1 cellular context compared by ENCODE assay signal in the genomic region with DNA sequence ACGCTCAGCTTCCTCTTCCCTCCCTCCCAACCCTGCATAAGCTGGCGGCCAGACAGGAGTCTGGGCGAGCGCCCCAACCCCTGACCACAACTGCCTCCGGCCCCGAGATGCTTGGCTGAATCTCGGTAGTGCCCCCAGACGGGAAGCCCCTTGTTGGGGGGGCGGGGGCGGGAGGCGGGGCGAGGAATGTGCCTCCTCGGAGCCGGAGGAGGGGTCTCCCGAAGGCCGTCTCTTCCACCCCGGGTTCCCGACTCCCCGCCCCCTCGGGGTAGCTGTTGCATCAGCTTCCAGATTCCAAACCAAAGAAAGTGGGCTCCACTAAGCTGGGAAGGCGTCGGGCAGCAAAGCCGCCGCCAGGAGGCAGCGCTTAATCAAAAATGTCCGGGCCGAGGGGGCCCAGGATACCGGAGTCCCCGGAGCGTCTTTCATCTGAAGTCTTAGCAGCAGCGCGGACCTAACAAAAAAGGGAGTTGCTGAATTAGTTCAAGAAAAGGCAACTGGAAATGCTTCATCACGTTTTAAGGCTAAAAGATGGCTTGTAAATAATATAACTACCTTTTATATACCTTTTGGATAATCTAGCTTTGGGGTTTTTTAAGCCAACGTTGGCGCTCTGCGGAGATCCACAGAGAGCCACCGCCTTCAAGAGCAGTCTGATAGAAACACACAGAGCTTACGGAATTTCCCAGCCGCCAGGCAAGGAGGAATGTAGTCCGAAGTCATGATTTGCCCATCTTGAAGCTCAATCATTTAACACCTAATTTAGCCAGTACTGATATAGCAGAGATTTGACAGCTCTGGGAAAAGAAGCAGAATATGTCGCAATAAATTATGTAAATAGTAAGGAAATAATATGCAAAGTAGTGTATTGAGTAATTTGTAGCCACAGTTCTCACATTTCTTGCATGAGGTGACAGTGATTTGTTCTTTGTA.
TF ChIP-seq lines count a peak whose summit lies in the region.

No MANE protein-coding gene starts in this region.

TF ChIP-seq in HepG2, 621 proteins besides CTCF, POLR2A, EP300 and RAD21 (continued from another document and continues in another):
- TF ChIP-seq, protein P1, sequence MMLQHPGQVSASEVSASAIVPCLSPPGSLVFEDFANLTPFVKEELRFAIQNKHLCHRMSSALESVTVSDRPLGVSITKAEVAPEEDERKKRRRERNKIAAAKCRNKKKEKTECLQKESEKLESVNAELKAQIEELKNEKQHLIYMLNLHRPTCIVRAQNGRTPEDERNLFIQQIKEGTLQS (CRISPR knock-in tag; IDR thresholded peaks at IDR 0.05), result peak; percentile 89
- TF ChIP-seq, protein P2, sequence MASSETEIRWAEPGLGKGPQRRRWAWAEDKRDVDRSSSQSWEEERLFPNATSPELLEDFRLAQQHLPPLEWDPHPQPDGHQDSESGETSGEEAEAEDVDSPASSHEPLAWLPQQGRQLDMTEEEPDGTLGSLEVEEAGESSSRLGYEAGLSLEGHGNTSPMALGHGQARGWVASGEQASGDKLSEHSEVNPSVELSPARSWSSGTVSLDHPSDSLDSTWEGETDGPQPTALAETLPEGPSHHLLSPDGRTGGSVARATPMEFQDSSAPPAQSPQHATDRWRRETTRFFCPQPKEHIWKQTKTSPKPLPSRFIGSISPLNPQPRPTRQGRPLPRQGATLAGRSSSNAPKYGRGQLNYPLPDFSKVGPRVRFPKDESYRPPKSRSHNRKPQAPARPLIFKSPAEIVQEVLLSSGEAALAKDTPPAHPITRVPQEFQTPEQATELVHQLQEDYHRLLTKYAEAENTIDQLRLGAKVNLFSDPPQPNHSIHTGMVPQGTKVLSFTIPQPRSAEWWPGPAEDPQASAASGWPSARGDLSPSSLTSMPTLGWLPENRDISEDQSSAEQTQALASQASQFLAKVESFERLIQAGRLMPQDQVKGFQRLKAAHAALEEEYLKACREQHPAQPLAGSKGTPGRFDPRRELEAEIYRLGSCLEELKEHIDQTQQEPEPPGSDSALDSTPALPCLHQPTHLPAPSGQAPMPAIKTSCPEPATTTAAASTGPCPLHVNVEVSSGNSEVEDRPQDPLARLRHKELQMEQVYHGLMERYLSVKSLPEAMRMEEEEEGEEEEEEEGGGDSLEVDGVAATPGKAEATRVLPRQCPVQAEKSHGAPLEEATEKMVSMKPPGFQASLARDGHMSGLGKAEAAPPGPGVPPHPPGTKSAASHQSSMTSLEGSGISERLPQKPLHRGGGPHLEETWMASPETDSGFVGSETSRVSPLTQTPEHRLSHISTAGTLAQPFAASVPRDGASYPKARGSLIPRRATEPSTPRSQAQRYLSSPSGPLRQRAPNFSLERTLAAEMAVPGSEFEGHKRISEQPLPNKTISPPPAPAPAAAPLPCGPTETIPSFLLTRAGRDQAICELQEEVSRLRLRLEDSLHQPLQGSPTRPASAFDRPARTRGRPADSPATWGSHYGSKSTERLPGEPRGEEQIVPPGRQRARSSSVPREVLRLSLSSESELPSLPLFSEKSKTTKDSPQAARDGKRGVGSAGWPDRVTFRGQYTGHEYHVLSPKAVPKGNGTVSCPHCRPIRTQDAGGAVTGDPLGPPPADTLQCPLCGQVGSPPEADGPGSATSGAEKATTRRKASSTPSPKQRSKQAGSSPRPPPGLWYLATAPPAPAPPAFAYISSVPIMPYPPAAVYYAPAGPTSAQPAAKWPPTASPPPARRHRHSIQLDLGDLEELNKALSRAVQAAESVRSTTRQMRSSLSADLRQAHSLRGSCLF (CRISPR knock-in tag; IDR thresholded peaks at IDR 0.05; ENCODE audit: borderline replicate concordance), result no peak
- TF ChIP-seq RBAK (CRISPR knock-in tag; IDR thresholded peaks at IDR 0.05), result no peak
- TF ChIP-seq NAIF1 (CRISPR knock-in tag; IDR thresholded peaks at IDR 0.05; ENCODE audit: borderline replicate concordance), result no peak
- no peak for TF ChIP-seq SCMH1 (CRISPR knock-in tag; IDR thresholded peaks at IDR 0.05; ENCODE audit: borderline replicate concordance)
- peak; percentile 92; the same call in 1 of the 2 replicates for TF ChIP-seq KLF6 (CRISPR knock-in tag; IDR thresholded peaks at IDR 0.05)
- TF ChIP-seq, protein P3, sequence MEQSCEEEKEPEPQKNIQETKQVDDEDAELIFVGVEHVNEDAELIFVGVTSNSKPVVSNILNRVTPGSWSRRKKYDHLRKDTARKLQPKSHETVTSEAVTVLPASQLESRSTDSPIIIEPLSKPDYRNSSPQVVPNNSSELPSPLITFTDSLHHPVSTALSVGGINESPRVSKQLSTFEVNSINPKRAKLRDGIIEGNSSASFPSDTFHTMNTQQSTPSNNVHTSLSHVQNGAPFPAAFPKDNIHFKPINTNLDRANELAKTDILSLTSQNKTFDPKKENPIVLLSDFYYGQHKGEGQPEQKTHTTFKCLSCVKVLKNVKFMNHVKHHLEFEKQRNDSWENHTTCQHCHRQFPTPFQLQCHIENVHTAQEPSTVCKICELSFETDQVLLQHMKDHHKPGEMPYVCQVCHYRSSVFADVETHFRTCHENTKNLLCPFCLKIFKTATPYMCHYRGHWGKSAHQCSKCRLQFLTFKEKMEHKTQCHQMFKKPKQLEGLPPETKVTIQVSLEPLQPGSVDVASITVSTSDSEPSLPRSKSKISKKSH (CRISPR knock-in tag; IDR thresholded peaks at IDR 0.05; ENCODE audit: borderline replicate concordance), result no peak
- TF ChIP-seq ZNF260 (CRISPR knock-in tag; IDR thresholded peaks at IDR 0.05; ENCODE audit: borderline replicate concordance, low read depth), result no peak
- no peak for TF ChIP-seq ZNF615 (CRISPR knock-in tag; IDR thresholded peaks at IDR 0.05; ENCODE audit: borderline replicate concordance)
- no peak for TF ChIP-seq ZNF776 (CRISPR knock-in tag; IDR thresholded peaks at IDR 0.05)
- TF ChIP-seq, protein P4, sequence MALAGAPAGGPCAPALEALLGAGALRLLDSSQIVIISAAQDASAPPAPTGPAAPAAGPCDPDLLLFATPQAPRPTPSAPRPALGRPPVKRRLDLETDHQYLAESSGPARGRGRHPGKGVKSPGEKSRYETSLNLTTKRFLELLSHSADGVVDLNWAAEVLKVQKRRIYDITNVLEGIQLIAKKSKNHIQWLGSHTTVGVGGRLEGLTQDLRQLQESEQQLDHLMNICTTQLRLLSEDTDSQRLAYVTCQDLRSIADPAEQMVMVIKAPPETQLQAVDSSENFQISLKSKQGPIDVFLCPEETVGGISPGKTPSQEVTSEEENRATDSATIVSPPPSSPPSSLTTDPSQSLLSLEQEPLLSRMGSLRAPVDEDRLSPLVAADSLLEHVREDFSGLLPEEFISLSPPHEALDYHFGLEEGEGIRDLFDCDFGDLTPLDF (CRISPR knock-in tag; IDR thresholded peaks at IDR 0.05), result no peak
- TF ChIP-seq FLYWCH1 (CRISPR knock-in tag; IDR thresholded peaks at IDR 0.05), result no peak
- no peak for TF ChIP-seq IRX3 (CRISPR knock-in tag; IDR thresholded peaks at IDR 0.05; ENCODE audit: borderline replicate concordance, low read depth)
- TF ChIP-seq, protein P5, sequence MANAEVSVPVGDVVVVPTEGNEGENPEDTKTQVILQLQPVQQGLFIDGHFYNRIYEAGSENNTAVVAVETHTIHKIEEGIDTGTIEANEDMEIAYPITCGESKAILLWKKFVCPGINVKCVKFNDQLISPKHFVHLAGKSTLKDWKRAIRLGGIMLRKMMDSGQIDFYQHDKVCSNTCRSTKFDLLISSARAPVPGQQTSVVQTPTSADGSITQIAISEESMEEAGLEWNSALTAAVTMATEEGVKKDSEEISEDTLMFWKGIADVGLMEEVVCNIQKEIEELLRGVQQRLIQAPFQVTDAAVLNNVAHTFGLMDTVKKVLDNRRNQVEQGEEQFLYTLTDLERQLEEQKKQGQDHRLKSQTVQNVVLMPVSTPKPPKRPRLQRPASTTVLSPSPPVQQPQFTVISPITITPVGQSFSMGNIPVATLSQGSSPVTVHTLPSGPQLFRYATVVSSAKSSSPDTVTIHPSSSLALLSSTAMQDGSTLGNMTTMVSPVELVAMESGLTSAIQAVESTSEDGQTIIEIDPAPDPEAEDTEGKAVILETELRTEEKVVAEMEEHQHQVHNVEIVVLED (CRISPR knock-in tag; IDR thresholded peaks at IDR 0.05; ENCODE audit: borderline replicate concordance), result peak; percentile 32; the same call in 1 of the 2 replicates
- TF ChIP-seq, protein P6, sequence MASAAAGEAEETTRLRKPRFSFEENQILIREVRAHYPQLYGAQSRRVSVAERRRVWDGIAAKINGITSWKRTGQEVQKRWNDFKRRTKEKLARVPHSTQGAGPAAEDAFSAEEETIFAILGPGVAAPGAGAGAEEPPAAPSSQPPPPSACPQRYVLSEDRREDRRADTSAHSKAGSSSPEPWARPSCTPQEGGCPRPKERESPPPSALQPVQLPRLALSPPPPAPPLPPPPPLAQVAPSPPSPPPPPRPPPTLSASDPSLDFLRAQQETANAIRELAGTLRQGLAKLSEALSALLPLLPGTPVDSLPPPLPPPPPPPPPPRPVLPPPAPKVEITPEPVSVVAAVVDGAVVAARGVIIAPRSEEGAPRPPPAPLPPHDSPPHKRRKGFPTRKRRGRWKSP (CRISPR knock-in tag; IDR thresholded peaks at IDR 0.05), result no peak
- TF ChIP-seq EHMT2 (IDR thresholded peaks at IDR 0.05; ENCODE audit: borderline replicate concordance, low read depth, low read length), result no peak
- TF ChIP-seq, protein P7, sequence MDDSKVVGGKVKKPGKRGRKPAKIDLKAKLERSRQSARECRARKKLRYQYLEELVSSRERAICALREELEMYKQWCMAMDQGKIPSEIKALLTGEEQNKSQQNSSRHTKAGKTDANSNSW (CRISPR knock-in tag; IDR thresholded peaks at IDR 0.05; ENCODE audit: borderline replicate concordance), result no peak
- no peak for TF ChIP-seq NRL (CRISPR knock-in tag; IDR thresholded peaks at IDR 0.05; ENCODE audit: borderline replicate concordance)
- no peak for TF ChIP-seq ZNF432 (CRISPR knock-in tag; IDR thresholded peaks at IDR 0.05; ENCODE audit: borderline replicate concordance)
- TF ChIP-seq, protein P8, sequence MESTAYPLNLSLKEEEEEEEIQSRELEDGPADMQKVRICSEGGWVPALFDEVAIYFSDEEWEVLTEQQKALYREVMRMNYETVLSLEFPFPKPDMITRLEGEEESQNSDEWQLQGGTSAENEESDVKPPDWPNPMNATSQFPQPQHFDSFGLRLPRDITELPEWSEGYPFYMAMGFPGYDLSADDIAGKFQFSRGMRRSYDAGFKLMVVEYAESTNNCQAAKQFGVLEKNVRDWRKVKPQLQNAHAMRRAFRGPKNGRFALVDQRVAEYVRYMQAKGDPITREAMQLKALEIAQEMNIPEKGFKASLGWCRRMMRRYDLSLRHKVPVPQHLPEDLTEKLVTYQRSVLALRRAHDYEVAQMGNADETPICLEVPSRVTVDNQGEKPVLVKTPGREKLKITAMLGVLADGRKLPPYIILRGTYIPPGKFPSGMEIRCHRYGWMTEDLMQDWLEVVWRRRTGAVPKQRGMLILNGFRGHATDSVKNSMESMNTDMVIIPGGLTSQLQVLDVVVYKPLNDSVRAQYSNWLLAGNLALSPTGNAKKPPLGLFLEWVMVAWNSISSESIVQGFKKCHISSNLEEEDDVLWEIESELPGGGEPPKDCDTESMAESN (CRISPR knock-in tag; conservative IDR thresholded peaks at IDR 0.05), result peak; percentile 6; the same call in 1 of the 2 replicates
- 0 out of 2 replicates have a peak, but pooled peaks have one; percentile 21 for TF ChIP-seq ZNF121 (CRISPR knock-in tag; IDR thresholded peaks at IDR 0.05)
- TF ChIP-seq, protein P9, sequence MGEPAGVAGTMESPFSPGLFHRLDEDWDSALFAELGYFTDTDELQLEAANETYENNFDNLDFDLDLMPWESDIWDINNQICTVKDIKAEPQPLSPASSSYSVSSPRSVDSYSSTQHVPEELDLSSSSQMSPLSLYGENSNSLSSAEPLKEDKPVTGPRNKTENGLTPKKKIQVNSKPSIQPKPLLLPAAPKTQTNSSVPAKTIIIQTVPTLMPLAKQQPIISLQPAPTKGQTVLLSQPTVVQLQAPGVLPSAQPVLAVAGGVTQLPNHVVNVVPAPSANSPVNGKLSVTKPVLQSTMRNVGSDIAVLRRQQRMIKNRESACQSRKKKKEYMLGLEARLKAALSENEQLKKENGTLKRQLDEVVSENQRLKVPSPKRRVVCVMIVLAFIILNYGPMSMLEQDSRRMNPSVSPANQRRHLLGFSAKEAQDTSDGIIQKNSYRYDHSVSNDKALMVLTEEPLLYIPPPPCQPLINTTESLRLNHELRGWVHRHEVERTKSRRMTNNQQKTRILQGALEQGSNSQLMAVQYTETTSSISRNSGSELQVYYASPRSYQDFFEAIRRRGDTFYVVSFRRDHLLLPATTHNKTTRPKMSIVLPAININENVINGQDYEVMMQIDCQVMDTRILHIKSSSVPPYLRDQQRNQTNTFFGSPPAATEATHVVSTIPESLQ (CRISPR knock-in tag; conservative IDR thresholded peaks at IDR 0.05), result no peak
- TF ChIP-seq RNF2 (conservative IDR thresholded peaks at IDR 0.05; ENCODE audit: low read depth), result no peak
- peak; percentile 88 for TF ChIP-seq ZNF777 (CRISPR knock-in tag; IDR thresholded peaks at IDR 0.05)
- no peak for TF ChIP-seq ATF1 (CRISPR knock-in tag; IDR thresholded peaks at IDR 0.05)
- TF ChIP-seq SAFB2 (CRISPR knock-in tag; IDR thresholded peaks at IDR 0.05; ENCODE audit: borderline replicate concordance, low read depth), result no peak
- no peak for TF ChIP-seq TRIM24 (CRISPR knock-in tag; IDR thresholded peaks at IDR 0.05)
- peak; percentile 65; the same call in 1 of the 2 replicates for TF ChIP-seq ZNF772 (CRISPR knock-in tag; IDR thresholded peaks at IDR 0.05)
- TF ChIP-seq ARNT2 (CRISPR knock-in tag; IDR thresholded peaks at IDR 0.05; ENCODE audit: low read depth), result no peak
- TF ChIP-seq SP1 (IDR thresholded peaks at IDR 0.05), result no peak
- TF ChIP-seq SP1 (CRISPR knock-in tag; IDR thresholded peaks at IDR 0.05), result peak; percentile 43; the same call in 1 of the 2 replicates
- no peak for TF ChIP-seq SRSF1 (optimal IDR thresholded peaks at IDR 0.05; ENCODE audit: low read depth, low read length)
- no peak; the same call in 1 of the 2 replicates for TF ChIP-seq ZNF446 (CRISPR knock-in tag; IDR thresholded peaks at IDR 0.05)
- TF ChIP-seq NONO (IDR thresholded peaks at IDR 0.05), result no peak
- TF ChIP-seq NONO (CRISPR knock-in tag; conservative IDR thresholded peaks at IDR 0.05), result peak; percentile 25; the same call in 1 of the 2 replicates
- TF ChIP-seq, protein P10, sequence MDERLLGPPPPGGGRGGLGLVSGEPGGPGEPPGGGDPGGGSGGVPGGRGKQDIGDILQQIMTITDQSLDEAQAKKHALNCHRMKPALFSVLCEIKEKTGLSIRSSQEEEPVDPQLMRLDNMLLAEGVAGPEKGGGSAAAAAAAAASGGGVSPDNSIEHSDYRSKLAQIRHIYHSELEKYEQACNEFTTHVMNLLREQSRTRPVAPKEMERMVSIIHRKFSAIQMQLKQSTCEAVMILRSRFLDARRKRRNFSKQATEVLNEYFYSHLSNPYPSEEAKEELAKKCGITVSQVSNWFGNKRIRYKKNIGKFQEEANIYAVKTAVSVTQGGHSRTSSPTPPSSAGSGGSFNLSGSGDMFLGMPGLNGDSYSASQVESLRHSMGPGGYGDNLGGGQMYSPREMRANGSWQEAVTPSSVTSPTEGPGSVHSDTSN (CRISPR knock-in tag; IDR thresholded peaks at IDR 0.05), result no peak
- TF ChIP-seq ERF (CRISPR knock-in tag; IDR thresholded peaks at IDR 0.05), result peak; percentile 61; the same call in 1 of the 2 replicates
- TF ChIP-seq CHCHD3 (CRISPR knock-in tag; IDR thresholded peaks at IDR 0.05), result no peak
- TF ChIP-seq ZNF879 (CRISPR knock-in tag; IDR thresholded peaks at IDR 0.05), result no peak
- peak; percentile 38; the same call in 1 of the 2 replicates for TF ChIP-seq DMAP1 (CRISPR knock-in tag; IDR thresholded peaks at IDR 0.05)
